ENCODE assay signal across 20 cellular contexts in the genomic region with DNA sequence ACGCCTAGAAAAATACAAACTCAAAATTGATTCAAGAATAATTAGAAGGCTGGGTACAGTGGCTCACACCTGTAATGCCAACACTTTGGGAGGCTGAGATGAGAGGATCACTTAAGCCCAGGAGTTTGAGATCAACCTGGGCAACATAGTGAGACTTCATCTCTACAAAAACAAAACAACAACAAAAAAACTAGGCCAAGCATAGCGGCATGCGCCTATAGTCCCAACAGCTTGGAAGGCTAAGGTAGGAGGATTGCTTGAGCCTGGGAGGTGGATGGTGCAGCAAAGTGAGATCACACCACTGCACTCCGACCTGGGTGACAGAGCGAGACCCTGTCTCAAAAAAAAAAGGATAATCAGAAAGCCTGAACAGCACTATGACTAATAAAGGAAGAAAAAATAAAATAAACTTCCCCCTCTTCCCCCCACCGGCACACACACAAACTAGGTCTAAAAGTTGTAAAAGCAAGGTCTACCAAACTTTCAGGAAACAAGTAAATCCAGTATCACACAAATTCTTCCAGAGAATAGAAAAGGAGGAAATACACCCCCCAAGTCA. TPM values are rescaled to one million over a fixed set of nuclear protein-coding genes. Genes with fewer than 3 reads are reported as not detected.
A peak's percentile ranks its signal among the peaks of the same experiment; 100 is the strongest.
DNase-seq lines count a peak whose midpoint lies in the region; ATAC-seq, FAIRE-seq and TF ChIP-seq lines count a peak whose summit lies in the region.
"Had no signal": no experiment of that assay in that cellular context is flagged by ENCODE, and none has a peak within 500 bp of the region (broad histone marks: within the 10 kb centered on the region; RNA-seq: fewer than 3 reads in every experiment).

No MANE protein-coding gene starts in this region.

- no peaks in the 10 kb centered on the region for H3K27me3 Mint-ChIP-seq in osteocyte (ENCODE audit: unreplicated experiment)

- no peaks in the 10 kb centered on the region for H3K36me3 Mint-ChIP-seq in osteocyte (ENCODE audit: unreplicated experiment)

- no peak overlapping the region for H3K4me3 Mint-ChIP-seq in osteocyte (ENCODE audit: unreplicated experiment)
- H3K4me3 Mint-ChIP-seq: activated naive CD4-positive, alpha-beta T cell treated with anti-CD3 and anti-CD28 coated beads for 36 hours; endodermal cell had no signal

- DNase-seq in GM12892 (ENCODE audit: insufficient read length) (no peak), dermis blood vessel endothelial cell (peak; percentile 38), osteocyte (ENCODE audit: extremely low spot score, unreplicated experiment) (no peak), epidermal melanocyte (ENCODE audit: insufficient read length, low spot score) (no peak)
- DNase-seq: activated CD4-positive, alpha-beta T cell treated with anti-CD3 and anti-CD28 coated beads, Interleukin-2, amount 50 U/mL, for 1 hour; activated naive CD4-positive, alpha-beta T cell treated with anti-CD3 and anti-CD28 coated beads for 36 hours; activated T-cell treated with anti-CD3 and anti-CD28 coated beads for 4 hours; EL; endodermal cell; head of caudate nucleus; left ventricle myocardium superior; NCI-H1105 treated with DMSO at 0.1 percent for 48 hours; NCI-H2107; NCI-H524; right lobe of liver; stimulated activated naive CD4-positive, alpha-beta T cell treated with Interleukin-2 at 50 U/mL for 16 hours; SW 1271 had no signal

- TF ChIP-seq POLR2A in GM12892 (IDR thresholded peaks at IDR 0.05; ENCODE audit: low read depth, low read length): no peak

- ATAC-seq in HG02885 (IDR thresholded peaks at IDR 0.05; ENCODE audit: poor library complexity, unreplicated experiment) (peak; percentile 21), GM18502 (IDR thresholded peaks at IDR 0.05; ENCODE audit: poor library complexity, unreplicated experiment) (no peak), SK-N-SH treated with all-trans-retinoic acid at 6 μM for 48 hours (no peak)
- ATAC-seq: left ventricle myocardium superior, right lobe of liver had no signal

- no peak for TF ChIP-seq CTCF in osteocyte (IDR thresholded peaks at IDR 0.05)

- peak overlapping the region; percentile 60 for H3K27ac Mint-ChIP-seq in osteocyte (ENCODE audit: unreplicated experiment)
- H3K27ac Mint-ChIP-seq: activated naive CD4-positive, alpha-beta T cell treated with anti-CD3 and anti-CD28 coated beads for 36 hours; endodermal cell had no signal

- FAIRE-seq in GM12892 (lab: Jason Lieb, UNC): peak; percentile 94

- peaks cover 77% of the 10 kb centered on the region for H3K4me1 Mint-ChIP-seq in osteocyte (ENCODE audit: unreplicated experiment)

- no peaks in the 10 kb centered on the region for H3K9me3 Mint-ChIP-seq in osteocyte (ENCODE audit: unreplicated experiment)
- H3K9me3 Mint-ChIP-seq: activated naive CD4-positive, alpha-beta T cell treated with anti-CD3 and anti-CD28 coated beads for 36 hours; endodermal cell had no signal

TF ChIP-seq in SK-N-SH treated with all-trans-retinoic acid at 6 μM for 48 hours, 23 proteins besides CTCF, POLR2A, EP300 and RAD21:
- TF ChIP-seq, protein P1, sequence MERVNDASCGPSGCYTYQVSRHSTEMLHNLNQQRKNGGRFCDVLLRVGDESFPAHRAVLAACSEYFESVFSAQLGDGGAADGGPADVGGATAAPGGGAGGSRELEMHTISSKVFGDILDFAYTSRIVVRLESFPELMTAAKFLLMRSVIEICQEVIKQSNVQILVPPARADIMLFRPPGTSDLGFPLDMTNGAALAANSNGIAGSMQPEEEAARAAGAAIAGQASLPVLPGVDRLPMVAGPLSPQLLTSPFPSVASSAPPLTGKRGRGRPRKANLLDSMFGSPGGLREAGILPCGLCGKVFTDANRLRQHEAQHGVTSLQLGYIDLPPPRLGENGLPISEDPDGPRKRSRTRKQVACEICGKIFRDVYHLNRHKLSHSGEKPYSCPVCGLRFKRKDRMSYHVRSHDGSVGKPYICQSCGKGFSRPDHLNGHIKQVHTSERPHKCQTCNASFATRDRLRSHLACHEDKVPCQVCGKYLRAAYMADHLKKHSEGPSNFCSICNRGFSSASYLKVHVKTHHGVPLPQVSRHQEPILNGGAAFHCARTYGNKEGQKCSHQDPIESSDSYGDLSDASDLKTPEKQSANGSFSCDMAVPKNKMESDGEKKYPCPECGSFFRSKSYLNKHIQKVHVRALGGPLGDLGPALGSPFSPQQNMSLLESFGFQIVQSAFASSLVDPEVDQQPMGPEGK (CRISPR knock-in tag; IDR thresholded peaks at IDR 0.05; ENCODE audit: borderline replicate concordance): no peak
- TF ChIP-seq, protein P2, sequence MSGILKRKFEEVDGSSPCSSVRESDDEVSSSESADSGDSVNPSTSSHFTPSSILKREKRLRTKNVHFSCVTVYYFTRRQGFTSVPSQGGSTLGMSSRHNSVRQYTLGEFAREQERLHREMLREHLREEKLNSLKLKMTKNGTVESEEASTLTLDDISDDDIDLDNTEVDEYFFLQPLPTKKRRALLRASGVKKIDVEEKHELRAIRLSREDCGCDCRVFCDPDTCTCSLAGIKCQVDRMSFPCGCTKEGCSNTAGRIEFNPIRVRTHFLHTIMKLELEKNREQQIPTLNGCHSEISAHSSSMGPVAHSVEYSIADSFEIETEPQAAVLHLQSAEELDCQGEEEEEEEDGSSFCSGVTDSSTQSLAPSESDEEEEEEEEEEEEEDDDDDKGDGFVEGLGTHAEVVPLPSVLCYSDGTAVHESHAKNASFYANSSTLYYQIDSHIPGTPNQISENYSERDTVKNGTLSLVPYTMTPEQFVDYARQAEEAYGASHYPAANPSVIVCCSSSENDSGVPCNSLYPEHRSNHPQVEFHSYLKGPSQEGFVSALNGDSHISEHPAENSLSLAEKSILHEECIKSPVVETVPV (CRISPR knock-in tag; IDR thresholded peaks at IDR 0.05): no peak
- TF ChIP-seq ZC3H10 (CRISPR knock-in tag; IDR thresholded peaks at IDR 0.05) (no peak), ZNF70 (CRISPR knock-in tag; IDR thresholded peaks at IDR 0.05) (no peak), TSHZ2 (CRISPR knock-in tag; IDR thresholded peaks at IDR 0.05) (no peak), ZFP3 (CRISPR knock-in tag; IDR thresholded peaks at IDR 0.05) (no peak), ZNF8 (CRISPR knock-in tag; IDR thresholded peaks at IDR 0.05) (no peak), ZNF565 (CRISPR knock-in tag; conservative IDR thresholded peaks at IDR 0.05; ENCODE audit: low read depth) (no peak)

RNA-seq across cellular contexts. Expression of gene RRAS2, which starts 35.8 kb away (rescaled TPM):
- 38.0 TPM for polyA plus RNA-seq in GM12892 (2012; ENCODE audit: missing spikeins)
- 112 and 173 TPM in 2 replicates for total RNA-seq in dermis blood vessel endothelial cell
- total RNA-seq in osteocyte: 91.8 and 95.7 TPM in 2 replicates
